9 cellular contexts compared by ENCODE assay signal in the genomic region with DNA sequence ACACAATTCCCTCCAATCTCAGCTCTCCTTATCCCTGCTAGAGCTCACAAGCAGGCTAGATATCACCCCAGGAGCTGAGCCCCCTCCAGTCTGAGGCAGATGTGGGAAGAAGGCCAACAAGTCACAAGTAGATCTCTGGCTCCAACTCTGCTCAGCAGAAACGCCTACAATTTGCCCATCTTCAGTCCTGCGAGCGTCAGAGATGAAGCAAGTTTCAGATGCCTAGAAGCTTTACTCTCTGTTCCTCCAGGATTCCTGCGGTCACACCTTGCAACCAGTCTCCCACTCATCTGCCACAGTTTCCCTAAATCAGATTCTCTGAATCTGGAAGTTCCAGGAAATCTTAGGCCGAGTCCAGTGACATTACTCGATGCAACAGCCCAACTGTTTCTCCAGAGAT. TPM values are rescaled to one million over a fixed set of nuclear protein-coding genes. Genes with fewer than 3 reads are reported as not detected.
"Had no signal": no experiment of that assay in that cellular context is flagged by ENCODE, and none has a peak within 500 bp of the region (broad histone marks: within the 10 kb centered on the region; RNA-seq: fewer than 3 reads in every experiment).

No MANE protein-coding gene starts in this region.

RNA-seq across cellular contexts. Expression of a gene that starts 1.4 kb away (rescaled TPM):
- total RNA-seq: gastroesophageal sphincter, kidney, left ventricle myocardium inferior, mucosa of gallbladder, myocyte, neural crest cell, progenitor cell of endocrine pancreas, right cardiac atrium had no signal

RNA-seq across cellular contexts. Expression of a gene that starts 12.1 kb away (rescaled TPM):
- total RNA-seq: kidney, mucosa of gallbladder, myocyte, neural crest cell, temporal lobe had no signal

RNA-seq across cellular contexts. Expression of a gene that starts 15.4 kb away (rescaled TPM):
- total RNA-seq: left ventricle myocardium inferior, myocyte, neural crest cell had no signal
